Comparison of ENCODE assay signal across 22 cellular contexts in genomic region chr10:78849115-78849514, GRCh38.
DNase-seq lines count a peak whose midpoint lies in the region; ATAC-seq, FAIRE-seq and TF ChIP-seq lines count a peak whose summit lies in the region.
"Had no signal": no experiment of that assay in that cellular context is flagged by ENCODE, and none has a peak within 500 bp of the region (broad histone marks: within the 10 kb centered on the region; RNA-seq: fewer than 3 reads in every experiment).

No MANE protein-coding gene starts in this region.

- no peak for TF ChIP-seq RAD21 in K562 (CRISPR knock-in tag; conservative IDR thresholded peaks at IDR 0.05 in 1 of 2, IDR thresholded peaks at IDR 0.05 in 1 of 2)

- no peaks in the 10 kb centered on the region for H3K9me3 ChIP-seq in K562 (replicated peaks; ENCODE audit: control insufficient read depth, insufficient read depth, low read depth, low read length)
- H3K9me3 ChIP-seq: Peyer's patch, SJSA1 had no signal

- no peaks in the 10 kb centered on the region for H3K9me3 Mint-ChIP-seq in activated naive CD8-positive, alpha-beta T cell treated with anti-CD3 and anti-CD28 coated beads for 36 hours
- no peaks in the 10 kb centered on the region for H3K9me3 Mint-ChIP-seq in activated naive CD8-positive, alpha-beta T cell treated with anti-CD3 and anti-CD28 coated beads, Interleukin-2, amount 50 U/mL, for 24 hours
- H3K9me3 Mint-ChIP-seq in stimulated activated naive B cell treated with anti-CD40 and anti-IgM and Interleukin-4, amounts not matched to agents 10 μg/mL and 1 μg/mL and 100 μg/mL, for 72 hours: peaks cover under 1 to 2% of the 10 kb centered on the region in 2 donors
- H3K9me3 Mint-ChIP-seq: CD8-positive, alpha-beta memory T cell had no signal

- no peak overlapping the region for H3K4me2 ChIP-seq in K562 (ENCODE audit: insufficient read depth, low read length)

- no peaks in the 10 kb centered on the region for H3K4me1 ChIP-seq in K562 (replicated peaks in 1 of 2; ENCODE audit: control insufficient read depth in 2 of 2, insufficient read depth in 2 of 2, low read length in 2 of 2)
- H3K4me1 ChIP-seq: Peyer's patch, SJSA1 had no signal

- no peaks in the 10 kb centered on the region for H3K79me2 ChIP-seq in K562 (ENCODE audit: control insufficient read depth, insufficient read depth, low read length)

- TF ChIP-seq POLR2A in K562 (conservative IDR thresholded peaks at IDR 0.05): no peak

- WGBS in K562 (ENCODE audit: insufficient coverage, low coverage, missing lambda C conversion rate): 0% methylated on average over 7 of the region's 7 CpGs

- POLR2A ChIA-PET in K562 (lab: Yijun Ruan, JAX): interaction anchor here (0.5 to 1.2 kb wide), 2 partner anchors 13 to 346 kb away, joined by 3 read pairs; no protein-coding TSS in a partner anchor

- intact Hi-C loops in K562 (cut with micrococcal nuclease): no loop called here

- FAIRE-seq in K562 (lab: Jason Lieb, UNC): no peak

- no peaks in the 10 kb centered on the region for H3K9me1 ChIP-seq in K562 (ENCODE audit: control insufficient read depth, insufficient read depth, low read length)

- no peaks in the 10 kb centered on the region for H3K27me3 Mint-ChIP-seq in activated naive CD8-positive, alpha-beta T cell treated with anti-CD3 and anti-CD28 coated beads for 36 hours
- no peaks in the 10 kb centered on the region for H3K27me3 Mint-ChIP-seq in activated naive CD8-positive, alpha-beta T cell treated with anti-CD3 and anti-CD28 coated beads, Interleukin-2, amount 50 U/mL, for 24 hours
- H3K27me3 Mint-ChIP-seq in stimulated activated naive B cell treated with anti-CD40 and anti-IgM and Interleukin-4, amounts not matched to agents 10 μg/mL and 1 μg/mL and 100 μg/mL, for 72 hours: peaks cover 4 to 14% of the 10 kb centered on the region in 2 donors

- no peak overlapping the region for H2AFZ ChIP-seq in K562 (ENCODE audit: low read depth, low read length)
- H2AFZ ChIP-seq: GM23248 had no signal

- H3K4me1 Mint-ChIP-seq in activated naive CD8-positive, alpha-beta T cell treated with anti-CD3 and anti-CD28 coated beads for 36 hours: no peaks in the 10 kb centered on the region
- no peaks in the 10 kb centered on the region for H3K4me1 Mint-ChIP-seq in activated naive CD8-positive, alpha-beta T cell treated with anti-CD3 and anti-CD28 coated beads, Interleukin-2, amount 50 U/mL, for 24 hours
- no peaks in the 10 kb centered on the region for H3K4me1 Mint-ChIP-seq in stimulated activated naive B cell treated with anti-CD40 and anti-IgM and Interleukin-4, amounts not matched to agents 10 μg/mL and 1 μg/mL and 100 μg/mL, for 72 hours
- H3K4me1 Mint-ChIP-seq: CD8-positive, alpha-beta memory T cell had no signal

- H3K27me3 ChIP-seq in K562 (ENCODE audit: control insufficient read depth in 2 of 2, insufficient read depth in 2 of 2, low read length in 2 of 2): peaks cover 9 to 62% of the 10 kb centered on the region in 2 experiments; a peak in 3 of 5 replicates
- H3K27me3 ChIP-seq: Peyer's patch, SJSA1 had no signal

- no peak for TF ChIP-seq CTCF in K562 (IDR thresholded peaks at IDR 0.05 in 2 of 3, conservative IDR thresholded peaks at IDR 0.05 in 1 of 3; ENCODE audit: insufficient read depth in 2 of 3, low read depth in 1 of 3, low read length in 3 of 3)

- DNase-seq in activated naive CD8-positive, alpha-beta T cell treated with anti-CD3 and anti-CD28 coated beads for 36 hours: no peak
- no peak for DNase-seq in activated naive CD8-positive, alpha-beta T cell treated with anti-CD3 and anti-CD28 coated beads, Interleukin-2, amount 50 U/mL, for 24 hours
- DNase-seq in NCI-H2171 (lab: John Stamatoyannopoulos, UW) (peak; percentile 20), K562 (ENCODE audit: extremely low read depth in 1 of 4, low spot score in 3 of 4) (peak in 1 of 4 experiments; percentile 15), dedifferentiated amniotic fluid mesenchymal stem cell (ENCODE audit: extremely low spot score) (no peak)
- no peak for DNase-seq in stimulated activated naive B cell treated with anti-CD40 and anti-IgM and Interleukin-4, amounts not matched to agents 10 μg/mL and 1 μg/mL and 100 μg/mL, for 72 hours
- DNase-seq: ACHN; C1 segment of cervical spinal cord; CD8-positive, alpha-beta memory T cell; GDM1; GM23248; HCEC 1CT; KG1; MV-4-11; NCI-H1417 treated with DMSO at 0.1 percent for 48 hours; NCI-H2029; NCI-H510A treated with DMSO at 0.1 percent for 48 hours; NK-92 treated with Interleukin-12 subunit alpha and Interleukin-12 subunit beta, amount 100 ng/mL, for 24 hours; Peyer's patch had no signal

- in situ Hi-C loops in K562 (cut with MboI): no loop called here

- no peak overlapping the region for H3K9ac ChIP-seq in K562 (ENCODE audit: insufficient read depth in 1 of 2, low read depth in 2 of 2, low read length in 2 of 2)
- H3K9ac ChIP-seq: GM23248 had no signal

- H3K4me3 Mint-ChIP-seq in activated naive CD8-positive, alpha-beta T cell treated with anti-CD3 and anti-CD28 coated beads for 36 hours: no peak overlapping the region
- no peak overlapping the region for H3K4me3 Mint-ChIP-seq in activated naive CD8-positive, alpha-beta T cell treated with anti-CD3 and anti-CD28 coated beads, Interleukin-2, amount 50 U/mL, for 24 hours
- H3K4me3 Mint-ChIP-seq in stimulated activated naive B cell treated with anti-CD40 and anti-IgM and Interleukin-4, amounts not matched to agents 10 μg/mL and 1 μg/mL and 100 μg/mL, for 72 hours: no peak overlapping the region
- H3K4me3 Mint-ChIP-seq: CD8-positive, alpha-beta memory T cell; T-helper 1 cell treated with Interleukin-12 subunit alpha and Interleukin-12 subunit beta and Interleukin-4 antibody, amounts not matched to agents 30 μg/mL and 1 μg/mL, for 36 hours had no signal

- no peaks in the 10 kb centered on the region for H3K36me3 ChIP-seq in K562 (ENCODE audit: control insufficient read depth, insufficient read depth, low read length)
- H3K36me3 ChIP-seq: Peyer's patch, SJSA1 had no signal

- TF ChIP-seq EP300 in K562 (IDR thresholded peaks at IDR 0.05; ENCODE audit: low read length): no peak

- ATAC-seq in activated naive CD8-positive, alpha-beta T cell treated with anti-CD3 and anti-CD28 coated beads, Interleukin-2, amount 50 U/mL, for 24 hours: no peak
- ATAC-seq in K562 (no peak), HG03439 (IDR thresholded peaks at IDR 0.05; ENCODE audit: unreplicated experiment) (no peak)
- ATAC-seq in stimulated activated naive B cell treated with anti-CD40 and anti-IgM and Interleukin-4, amounts not matched to agents 10 μg/mL and 1 μg/mL and 100 μg/mL, for 72 hours (replicated peaks): no peak

- CTCF ChIA-PET in K562 (lab: Yijun Ruan, JAX; ENCODE audit: low intra/inter-chr PET ratio): interaction anchor here (0.6 kb wide), 1 partner anchor 220 kb away, joined by 3 read pairs; no protein-coding TSS in a partner anchor

- no TSS peak for BruUV-seq in K562 (replicated peaks; lab: Mats Ljungman, UMichigan)

- H3K36me3 Mint-ChIP-seq in activated naive CD8-positive, alpha-beta T cell treated with anti-CD3 and anti-CD28 coated beads for 36 hours: no peaks in the 10 kb centered on the region
- no peaks in the 10 kb centered on the region for H3K36me3 Mint-ChIP-seq in activated naive CD8-positive, alpha-beta T cell treated with anti-CD3 and anti-CD28 coated beads, Interleukin-2, amount 50 U/mL, for 24 hours (ENCODE audit: low read depth)
- H3K36me3 Mint-ChIP-seq in stimulated activated naive B cell treated with anti-CD40 and anti-IgM and Interleukin-4, amounts not matched to agents 10 μg/mL and 1 μg/mL and 100 μg/mL, for 72 hours: no peaks in the 10 kb centered on the region
- H3K36me3 Mint-ChIP-seq: CD8-positive, alpha-beta memory T cell had no signal

- H3K27ac Mint-ChIP-seq in activated naive CD8-positive, alpha-beta T cell treated with anti-CD3 and anti-CD28 coated beads for 36 hours: peak overlapping the region; percentile 25
- H3K27ac Mint-ChIP-seq in activated naive CD8-positive, alpha-beta T cell treated with anti-CD3 and anti-CD28 coated beads, Interleukin-2, amount 50 U/mL, for 24 hours: no peak overlapping the region
- no peak overlapping the region for H3K27ac Mint-ChIP-seq in stimulated activated naive B cell treated with anti-CD40 and anti-IgM and Interleukin-4, amounts not matched to agents 10 μg/mL and 1 μg/mL and 100 μg/mL, for 72 hours
- H3K27ac Mint-ChIP-seq: T-helper 1 cell treated with Interleukin-12 subunit alpha and Interleukin-12 subunit beta and Interleukin-4 antibody, amounts not matched to agents 30 μg/mL and 1 μg/mL, for 36 hours had no signal

- no peak overlapping the region for H3K4me3 ChIP-seq in K562
- H3K4me3 ChIP-seq: GM23248, Peyer's patch, SJSA1 had no signal

- H3K27ac ChIP-seq in K562 (ENCODE audit: extremely low read depth, low read depth, low read length): no peak overlapping the region
- H3K27ac ChIP-seq: GM23248, Peyer's patch, SJSA1 had no signal

- no peaks in the 10 kb centered on the region; the same call in 1 of the 2 replicates for H4K20me1 ChIP-seq in K562 (replicated peaks; ENCODE audit: control insufficient read depth, insufficient read depth, low read length)

TF ChIP-seq in K562, 482 proteins besides CTCF, POLR2A, EP300 and RAD21:
- TF ChIP-seq NFIC (IDR thresholded peaks at IDR 0.05) (peak; percentile 69), JUNB (CRISPR knock-in tag; conservative IDR thresholded peaks at IDR 0.05) (no peak)
